ENCODE assay signal across 8 cellular contexts in genomic region chr2:190511104-190511503, GRCh38. TPM values are rescaled to one million over a fixed set of nuclear protein-coding genes. Genes with fewer than 3 reads are reported as not detected.
A peak's percentile ranks its signal among the peaks of the same experiment; 100 is the strongest.
DNase-seq lines count a peak whose midpoint lies in the region; ATAC-seq and TF ChIP-seq lines count a peak whose summit lies in the region.

No MANE protein-coding gene starts in this region.

- intact Hi-C loops in activated CD8-positive, alpha-beta T cell treated with anti-CD3 and anti-CD28 coated beads for 36 hours (cut with micrococcal nuclease), result loop anchor here (10.0 kb wide), 1 partner anchor 96 kb away; no protein-coding TSS in a partner anchor
- intact Hi-C loops in upper lobe of right lung (cut with DNase I), result loop anchor here (10.0 kb wide), 1 partner anchor 126 kb away; no protein-coding TSS in a partner anchor

- peaks cover 41% of the 10 kb centered on the region for H3K36me3 Mint-ChIP-seq in activated CD8-positive, alpha-beta T cell treated with anti-CD3 and anti-CD28 coated beads for 36 hours (ENCODE audit: low read depth)
- peaks cover 45% of the 10 kb centered on the region for H3K36me3 Mint-ChIP-seq in activated CD8-positive, alpha-beta T cell treated with anti-CD3 and anti-CD28 coated beads, Interleukin-2, amount 10 ng/mL, durations not matched to agents 7 days and 5 days (ENCODE audit: low read depth)

- H3K9me3 ChIP-seq in upper lobe of right lung, result no peaks in the 10 kb centered on the region

- CTCF ChIA-PET in activated CD8-positive, alpha-beta T cell treated with anti-CD3 and anti-CD28 coated beads for 36 hours (lab: Charles Lee), result interaction anchor here (0.5 to 1.5 kb wide), 4 partner anchors 33 to 191 kb away, joined by 3 to 6 read pairs (median 3); no protein-coding TSS in a partner anchor
- CTCF ChIA-PET in activated CD8-positive, alpha-beta T cell treated with anti-CD3 and anti-CD28 coated beads, Interleukin-2, amount 10 ng/mL, durations not matched to agents 7 days and 5 days (lab: Charles Lee), result no interaction called here

- no peak for ATAC-seq in activated CD8-positive, alpha-beta T cell treated with anti-CD3 and anti-CD28 coated beads for 36 hours
- ATAC-seq in activated CD8-positive, alpha-beta T cell treated with anti-CD3 and anti-CD28 coated beads, Interleukin-2, amount 10 ng/mL, durations not matched to agents 7 days and 5 days, result no peak
- ATAC-seq in upper lobe of right lung (no peak), HG03280 (IDR thresholded peaks at IDR 0.05; ENCODE audit: unreplicated experiment) (no peak), GM18867 (IDR thresholded peaks at IDR 0.05; ENCODE audit: unreplicated experiment) (no peak)

- POLR2A ChIA-PET in activated CD8-positive, alpha-beta T cell treated with anti-CD3 and anti-CD28 coated beads for 36 hours (lab: Charles Lee), result no interaction called here
- POLR2A ChIA-PET in activated CD8-positive, alpha-beta T cell treated with anti-CD3 and anti-CD28 coated beads, Interleukin-2, amount 10 ng/mL, durations not matched to agents 7 days and 5 days (lab: Charles Lee), result no interaction called here

- H3K4me1 ChIP-seq in upper lobe of right lung, result no peaks in the 10 kb centered on the region

- H3K27ac Mint-ChIP-seq in activated CD8-positive, alpha-beta T cell treated with anti-CD3 and anti-CD28 coated beads for 36 hours, result peak overlapping the region; percentile 12
- H3K27ac Mint-ChIP-seq in activated CD8-positive, alpha-beta T cell treated with anti-CD3 and anti-CD28 coated beads, Interleukin-2, amount 10 ng/mL, durations not matched to agents 7 days and 5 days, result no peak overlapping the region

- H3K36me3 ChIP-seq in upper lobe of right lung, result peaks cover 12% of the 10 kb centered on the region

- H3K27ac ChIP-seq in upper lobe of right lung, result no peak overlapping the region

- H3K27me3 Mint-ChIP-seq in activated CD8-positive, alpha-beta T cell treated with anti-CD3 and anti-CD28 coated beads for 36 hours, result no peaks in the 10 kb centered on the region
- H3K27me3 Mint-ChIP-seq in activated CD8-positive, alpha-beta T cell treated with anti-CD3 and anti-CD28 coated beads, Interleukin-2, amount 10 ng/mL, durations not matched to agents 7 days and 5 days (ENCODE audit: low read depth), result no peaks in the 10 kb centered on the region

- no peak overlapping the region for H3K4me3 ChIP-seq in upper lobe of right lung

- H3K4me3 Mint-ChIP-seq in activated CD8-positive, alpha-beta T cell treated with anti-CD3 and anti-CD28 coated beads for 36 hours, result no peak overlapping the region
- no peak overlapping the region for H3K4me3 Mint-ChIP-seq in activated CD8-positive, alpha-beta T cell treated with anti-CD3 and anti-CD28 coated beads, Interleukin-2, amount 10 ng/mL, durations not matched to agents 7 days and 5 days

- no peak for DNase-seq in activated CD8-positive, alpha-beta T cell treated with anti-CD3 and anti-CD28 coated beads for 36 hours
- no peak for DNase-seq in activated CD8-positive, alpha-beta T cell treated with anti-CD3 and anti-CD28 coated beads, Interleukin-2, amount 10 ng/mL, durations not matched to agents 7 days and 5 days
- DNase-seq in RPMI7951 (ENCODE audit: low read depth) (peak; percentile 33), fibroblast of peridontal ligament (ENCODE audit: extremely low read depth) (peak; percentile 75), upper lobe of right lung (no peak), activated T-cell treated with anti-CD3 and anti-CD28 coated beads for 4 hours (no peak)

- no peaks in the 10 kb centered on the region for H3K27me3 ChIP-seq in upper lobe of right lung

- no peak for TF ChIP-seq CTCF in activated CD8-positive, alpha-beta T cell treated with anti-CD3 and anti-CD28 coated beads for 36 hours (IDR thresholded peaks at IDR 0.05)
- TF ChIP-seq CTCF in upper lobe of right lung (IDR thresholded peaks at IDR 0.05), result peak; percentile 48

- peaks cover 18% of the 10 kb centered on the region for H3K4me1 Mint-ChIP-seq in activated CD8-positive, alpha-beta T cell treated with anti-CD3 and anti-CD28 coated beads for 36 hours (ENCODE audit: low read depth)
- peaks cover 19% of the 10 kb centered on the region for H3K4me1 Mint-ChIP-seq in activated CD8-positive, alpha-beta T cell treated with anti-CD3 and anti-CD28 coated beads, Interleukin-2, amount 10 ng/mL, durations not matched to agents 7 days and 5 days (ENCODE audit: low read depth)

- H3K9me3 Mint-ChIP-seq in activated CD8-positive, alpha-beta T cell treated with anti-CD3 and anti-CD28 coated beads for 36 hours, result no peaks in the 10 kb centered on the region
- H3K9me3 Mint-ChIP-seq in activated CD8-positive, alpha-beta T cell treated with anti-CD3 and anti-CD28 coated beads, Interleukin-2, amount 10 ng/mL, durations not matched to agents 7 days and 5 days (ENCODE audit: insufficient read depth), result no peaks in the 10 kb centered on the region

RNA-seq across cellular contexts. Expression of gene NEMP2, which starts 23.4 kb away (rescaled TPM):
- total RNA-seq in activated CD8-positive, alpha-beta T cell treated with anti-CD3 and anti-CD28 coated beads for 36 hours, result 10 to 100 TPM; 17.2 to 19.5 TPM
- 10 to 100 TPM; 18.4 to 23.2 TPM for total RNA-seq in activated CD8-positive, alpha-beta T cell treated with anti-CD3 and anti-CD28 coated beads, Interleukin-2, amount 10 ng/mL, durations not matched to agents 7 days and 5 days
- 5.9 and 11.7 TPM in 2 replicates for total RNA-seq in RPMI7951 (2014; rRNA removed; shearing (Covaris generic))
- total RNA-seq in upper lobe of right lung, result 8.0 TPM

Comparison
In these comparisons a context has a peak if more than half of its experiments do, and no peak if none do; other contexts are left out.
1. DNase-seq: peak in RPMI7951 (single experiment) and fibroblast of peridontal ligament (single experiment); none in activated CD8-positive, alpha-beta T cell treated with anti-CD3 and anti-CD28 coated beads for 36 hours (single experiment), activated CD8-positive, alpha-beta T cell treated with anti-CD3 and anti-CD28 coated beads, Interleukin-2, amount 10 ng/mL, durations not matched to agents 7 days and 5 days (single experiment), upper lobe of right lung (single experiment) and activated T-cell treated with anti-CD3 and anti-CD28 coated beads for 4 hours (single experiment).